14 cellular contexts compared by ENCODE assay signal in the genomic region with DNA sequence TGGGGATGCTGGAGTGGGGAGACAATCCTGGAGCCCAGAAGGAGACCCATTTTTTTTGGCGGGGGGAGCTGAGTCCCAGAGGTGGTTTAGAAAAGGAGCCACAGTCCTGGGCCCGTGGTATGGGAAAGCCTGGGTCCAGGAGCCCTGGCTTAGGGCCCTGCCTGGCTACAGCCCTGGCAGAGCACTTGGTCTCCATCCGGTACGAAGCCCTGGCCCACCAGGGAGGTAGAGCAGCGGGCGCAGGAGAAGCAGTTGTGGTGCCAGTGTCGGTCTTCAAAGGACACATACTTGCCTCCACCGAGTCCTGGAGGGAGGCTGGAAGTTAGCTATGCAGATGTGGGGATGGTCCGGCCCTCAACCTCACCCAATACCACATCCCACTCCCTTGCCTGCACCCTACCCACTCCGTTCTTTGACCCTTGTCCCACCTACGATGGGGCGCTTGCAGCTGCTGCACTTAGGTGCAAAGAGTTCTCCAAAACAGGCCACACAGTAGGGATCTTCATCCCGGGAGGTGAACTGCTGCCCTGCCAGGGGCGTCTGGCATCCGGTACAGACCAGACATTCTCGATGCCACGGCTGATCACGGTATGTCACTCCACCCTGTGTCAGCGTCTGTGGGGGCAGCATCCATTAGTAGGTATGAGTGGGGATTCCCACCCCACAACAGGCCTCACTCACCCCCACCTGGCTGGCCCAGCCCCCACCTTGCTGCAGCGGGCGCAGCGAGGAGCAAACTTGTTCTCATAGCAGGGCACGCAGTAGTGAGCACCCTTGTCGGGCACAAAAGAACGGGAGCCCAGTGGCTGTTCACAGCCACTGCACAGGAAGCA. TPM values are rescaled to one million over a fixed set of nuclear protein-coding genes. Genes with fewer than 3 reads are reported as not detected.
DNase-seq lines count a peak whose midpoint lies in the region; ATAC-seq and TF ChIP-seq lines count a peak whose summit lies in the region.
"Had no signal": no experiment of that assay in that cellular context is flagged by ENCODE, and none has a peak within 500 bp of the region (broad histone marks: within the 10 kb centered on the region; RNA-seq: fewer than 3 reads in every experiment).

No MANE protein-coding gene starts in this region.

- no peaks in the 10 kb centered on the region for H3K27me3 Mint-ChIP-seq in Calu3 (ENCODE audit: unreplicated experiment)

- peak overlapping the region; percentile 99 for H3K27ac ChIP-seq in A673 (ENCODE audit: low read depth, low read length, poor library complexity, severe bottlenecking)
- H3K27ac ChIP-seq in SJSA1: peak overlapping the region; percentile 42
- H3K27ac ChIP-seq in right atrium auricular region: peak overlapping the region; percentile 59 to 77
- peak overlapping the region; percentile 98 for H3K27ac ChIP-seq in rectal smooth muscle tissue (ENCODE audit: low read depth, low read length)
- H3K27ac ChIP-seq: VCaP had no signal

- H3K9me3 ChIP-seq in A673 (ENCODE audit: low read depth, low read length, poor library complexity, severe bottlenecking): no peaks in the 10 kb centered on the region
- no peaks in the 10 kb centered on the region for H3K9me3 ChIP-seq in SJSA1 (replicated peaks)
- H3K9me3 ChIP-seq in right atrium auricular region: no peaks in the 10 kb centered on the region

- H3K36me3 ChIP-seq in A673 (ENCODE audit: insufficient read depth, low read length, poor library complexity, severe bottlenecking) (peaks cover 27% of the 10 kb centered on the region), SJSA1 (peaks cover 49% of the 10 kb centered on the region), right atrium auricular region (peaks cover 7% of the 10 kb centered on the region), rectal smooth muscle tissue (ENCODE audit: control insufficient read depth, insufficient read depth, low read length) (peaks cover 3% of the 10 kb centered on the region)

- peaks cover 38% of the 10 kb centered on the region for H3K36me3 Mint-ChIP-seq in Calu3 (ENCODE audit: insufficient read depth, unreplicated experiment)

- CTCF ChIA-PET in A673 (lab: Charles Lee): interaction anchor here (0.6 kb wide), 1 partner anchor 1011 kb away, joined by 3 read pairs; no protein-coding TSS in a partner anchor
- CTCF ChIA-PET in Calu3 (lab: Charles Lee): interaction anchor here (0.7 kb wide), 1 partner anchor 824 kb away, joined by 3 read pairs; no protein-coding TSS in a partner anchor

- BruUV-seq in A673 (replicated peaks; lab: Mats Ljungman, UMichigan) (no TSS peak), Calu3 (replicated peaks; lab: Mats Ljungman, UMichigan) (no TSS peak)

- POLR2A ChIA-PET in A673 (lab: Charles Lee; ENCODE audit: low non-redundant PET): interaction anchor here (0.6 kb wide), 2 partner anchors 23 to 933 kb away, joined by 4 to 7 read pairs; no protein-coding TSS in a partner anchor

- no peak overlapping the region for H3K4me3 Mint-ChIP-seq in Calu3 (ENCODE audit: low read depth, unreplicated experiment)

- no peak overlapping the region for H3K9ac ChIP-seq in rectal smooth muscle tissue (ENCODE audit: low read length)

- H3K27ac Mint-ChIP-seq in Calu3 (ENCODE audit: unreplicated experiment): no peak overlapping the region

- H3K4me1 Mint-ChIP-seq in Calu3 (ENCODE audit: low read depth, unreplicated experiment): peaks cover 39% of the 10 kb centered on the region

- no peaks in the 10 kb centered on the region for H3K9me3 Mint-ChIP-seq in Calu3 (ENCODE audit: low read depth, unreplicated experiment)

- intact Hi-C loops in A673 (cut with micrococcal nuclease; ENCODE audit: unreplicated experiment) (no loop called here), Calu3 (cut with micrococcal nuclease; ENCODE audit: unreplicated experiment) (no loop called here)

- no peak for ATAC-seq in GM19351 (IDR thresholded peaks at IDR 0.05; ENCODE audit: unreplicated experiment)

- H3K4me1 ChIP-seq in A673 (ENCODE audit: insufficient read depth, low read length, poor library complexity, severe bottlenecking): peaks cover 62% of the 10 kb centered on the region
- peaks cover 65% of the 10 kb centered on the region for H3K4me1 ChIP-seq in SJSA1 (replicated peaks)
- peaks cover 0 to 68% of the 10 kb centered on the region in 2 donors for H3K4me1 ChIP-seq in right atrium auricular region
- H3K4me1 ChIP-seq in rectal smooth muscle tissue (ENCODE audit: control insufficient read depth, insufficient read depth, low read length): peaks cover 44% of the 10 kb centered on the region

- no peak overlapping the region for H3K4me3 ChIP-seq in A673 (ENCODE audit: low read depth, low read length, poor library complexity, severe bottlenecking)
- no peak overlapping the region for H3K4me3 ChIP-seq in SJSA1
- H3K4me3 ChIP-seq in right atrium auricular region: no peak overlapping the region
- H3K4me3 ChIP-seq in rectal smooth muscle tissue (ENCODE audit: low read length): no peak overlapping the region

- H3K27me3 ChIP-seq in A673 (replicated peaks; ENCODE audit: insufficient read depth, low read depth, low read length, poor library complexity): no peaks in the 10 kb centered on the region
- no peaks in the 10 kb centered on the region for H3K27me3 ChIP-seq in SJSA1 (replicated peaks)
- no peaks in the 10 kb centered on the region for H3K27me3 ChIP-seq in right atrium auricular region
- no peaks in the 10 kb centered on the region for H3K27me3 ChIP-seq in rectal smooth muscle tissue (ENCODE audit: control insufficient read depth, insufficient read depth, low read length)

- no peak for DNase-seq in A673 (ENCODE audit: low spot score)
- DNase-seq in SJSA1 (ENCODE audit: low read depth in 1 of 2, low spot score in 2 of 2): no peak
- DNase-seq in right atrium auricular region (ENCODE audit: low spot score): no peak
- no peak for DNase-seq in GOT3 (lab: John Stamatoyannopoulos, UW)
- no peak for DNase-seq in Calu3
- DNase-seq in effector CD4-positive, alpha-beta T cell: no peak
- DNase-seq: HCEC 1CT, NCI-H1436 treated with DMSO at 0.1 percent for 48 hours, NCI-H82, SIG-M5, small intestine had no signal

- TF ChIP-seq CTCF in A673 (conservative IDR thresholded peaks at IDR 0.05; ENCODE audit: low read depth, low read length) (no peak), right atrium auricular region (IDR thresholded peaks at IDR 0.05) (no peak), Calu3 (IDR thresholded peaks at IDR 0.05; ENCODE audit: unreplicated experiment) (no peak)

RNA-seq across cellular contexts. Expression of a gene that starts 7.7 kb away (rescaled TPM):
- 184 and 194 TPM in 2 replicates for total RNA-seq in A673 (2021)
- total RNA-seq in SJSA1 (2014; rRNA removed; shearing (Covaris generic)): 160 and 229 TPM in 2 replicates
- 10 to 100 TPM; 20.4 to 22.1 TPM for total RNA-seq in right atrium auricular region
- 75.3 and 91.7 TPM in 2 replicates for total RNA-seq in Calu3 (2022)

RNA-seq across cellular contexts. Expression of a gene that starts 7.8 kb away (rescaled TPM):
- total RNA-seq in A673 (2021) (89.5 and 106 TPM in 2 replicates), right atrium auricular region (10 to 100 TPM in 1 of 2 donors, 1 to 10 TPM in 1; 8.0 to 16.0 TPM), Calu3 (2022) (16.9 and 20.4 TPM in 2 replicates)
- 26.3 and 42.0 TPM in 2 replicates for total RNA-seq in SJSA1 (2014; rRNA removed; shearing (Covaris generic))

RNA-seq across cellular contexts. Expression of a gene that starts 15.1 kb away (rescaled TPM):
- total RNA-seq in A673 (2021): 109 and 113 TPM in 2 replicates
- 84.6 and 124 TPM in 2 replicates for total RNA-seq in SJSA1 (2014; rRNA removed; shearing (Covaris generic))
- total RNA-seq in right atrium auricular region: 10 to 100 TPM; 29.2 to 53.7 TPM
- total RNA-seq in Calu3 (2022): 38.5 and 43.0 TPM in 2 replicates

RNA-seq across cellular contexts. Expression of a gene that starts 49.1 kb away (rescaled TPM):
- total RNA-seq in A673 (2021) (83.3 and 92.9 TPM in 2 replicates), right atrium auricular region (not detected), Calu3 (2022) (not detected in 2 replicates)
- 0.26 TPM in 1 of 2 replicates, not detected in the other for total RNA-seq in SJSA1 (2014; rRNA removed; shearing (Covaris generic))

RNA-seq across cellular contexts. Expression of a gene that starts 50.6 kb away (rescaled TPM):
- 15.6 and 23.9 TPM in 2 replicates for total RNA-seq in A673 (2021)
- 10.9 and 18.7 TPM in 2 replicates for total RNA-seq in SJSA1 (2014; rRNA removed; shearing (Covaris generic))
- total RNA-seq in right atrium auricular region: 10 to 100 TPM; 13.2 to 16.7 TPM
- total RNA-seq in Calu3 (2022): 18.0 and 21.5 TPM in 2 replicates

Comparison
In these comparisons a context has a peak if more than half of its experiments do, and no peak if none do; other contexts are left out.
1. H3K27ac ChIP-seq: peak in every context shown above with its lines; median percentile 99 in A673; 98 in rectal smooth muscle tissue; 68 in right atrium auricular region; 42 in SJSA1.